In the genomic region with DNA sequence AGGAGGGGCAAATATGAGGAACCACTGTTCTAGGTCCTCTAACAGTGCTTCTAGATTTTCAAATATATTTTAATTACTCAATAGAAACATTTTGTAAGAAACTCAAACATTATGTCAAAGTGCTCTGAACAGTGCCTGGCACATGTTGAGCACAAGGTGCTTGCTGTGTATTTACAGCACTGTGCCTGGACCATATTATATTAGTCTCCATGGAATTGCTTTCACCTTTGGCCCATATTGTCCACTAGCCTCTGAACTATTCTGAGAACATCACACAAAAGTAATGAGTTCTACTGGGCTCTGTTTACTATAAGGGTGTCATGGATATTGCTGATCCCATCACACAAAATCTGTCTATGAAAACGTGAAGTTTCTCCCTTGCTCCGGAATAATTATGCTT, we compare ENCODE assay signal across 15 cellular contexts.
DNase-seq lines count a peak whose midpoint lies in the region; ATAC-seq, FAIRE-seq and TF ChIP-seq lines count a peak whose summit lies in the region.
"Had no signal": no experiment of that assay in that cellular context is flagged by ENCODE, and none has a peak within 500 bp of the region (broad histone marks: within the 10 kb centered on the region; RNA-seq: fewer than 3 reads in every experiment).

No MANE protein-coding gene starts in this region.

- H3K9me3 ChIP-seq in RWPE2 (ENCODE audit: severe bottlenecking) (no peaks in the 10 kb centered on the region), small intestine (ENCODE audit: control insufficient read depth, low read depth) (no peaks in the 10 kb centered on the region)

- ATAC-seq in RWPE2 (ENCODE audit: low read depth) (no peak), left lobe of liver (peak; percentile 20)
- ATAC-seq: K562, Panc1 had no signal

- no peaks in the 10 kb centered on the region for H3K27me3 ChIP-seq in RWPE2 (ENCODE audit: insufficient read depth, poor library complexity, severe bottlenecking)
- H3K27me3 ChIP-seq in small intestine (ENCODE audit: control insufficient read depth in 2 of 2, insufficient read depth in 2 of 2, low read length in 2 of 2) = no peaks in the 10 kb centered on the region

- peak overlapping the region; percentile 40 for H3K27ac ChIP-seq in RWPE2 (ENCODE audit: poor library complexity, severe bottlenecking)
- peak overlapping the region; percentile 59 for H3K27ac ChIP-seq in caudate nucleus (ENCODE audit: low read depth, low read length)
- H3K27ac ChIP-seq in small intestine (ENCODE audit: low read depth in 1 of 2, low read length in 1 of 2) = no peak overlapping the region

- FAIRE-seq in small intestine (lab: Jason Lieb, UNC) = no peak
- FAIRE-seq: GM12892, H1, K562 had no signal

- H3K4me3 ChIP-seq in RWPE2 (ENCODE audit: severe bottlenecking) = no peak overlapping the region
- H3K4me3 ChIP-seq in small intestine (ENCODE audit: low read depth in 1 of 2, low read length in 2 of 2) = no peak overlapping the region
- H3K4me3 ChIP-seq: K562 had no signal

- no peak for TF ChIP-seq CTCF in RWPE2 (IDR thresholded peaks at IDR 0.05; ENCODE audit: poor library complexity, severe bottlenecking)

- no peaks in the 10 kb centered on the region for H3K36me3 ChIP-seq in RWPE2 (ENCODE audit: low read depth)
- no peaks in the 10 kb centered on the region for H3K36me3 ChIP-seq in small intestine (ENCODE audit: control insufficient read depth in 2 of 2, insufficient read depth in 2 of 2, low read length in 2 of 2)

- WGBS in small intestine, 3 donors = 87 to 90% (median 90%) methylated on average over 2 of the region's 2 CpGs

- H3K4me1 ChIP-seq in RWPE2 (ENCODE audit: insufficient read depth, poor library complexity, severe bottlenecking) = peaks cover 23% of the 10 kb centered on the region
- peaks cover 0 to 7% of the 10 kb centered on the region in 2 donors for H3K4me1 ChIP-seq in small intestine (ENCODE audit: control insufficient read depth in 2 of 2, insufficient read depth in 1 of 2, low read depth in 1 of 2, low read length in 1 of 2)

- DNase-seq in RWPE2 (ENCODE audit: low spot score) (no peak), caudate nucleus (lab: John Stamatoyannopoulos, UW) (no peak), left lobe of liver (ENCODE audit: low spot score) (no peak), small intestine (peak; percentile 31), NCI-H345 treated with DMSO at 0.1 percent for 48 hours (lab: John Stamatoyannopoulos, UW; ENCODE audit: unreplicated experiment) (no peak), NCI-H2107 treated with DMSO at 0.1 percent for 48 hours (lab: John Stamatoyannopoulos, UW; ENCODE audit: unreplicated experiment) (no peak)
- DNase-seq in stimulated activated CD4-positive, alpha-beta T cell treated with anti-CD3 and anti-CD28 coated beads, Interleukin-1b, Interleukin-23, amount 100 ng/mL, for 48 hours = no peak
- DNase-seq: C1 segment of cervical spinal cord; CD8-positive, alpha-beta memory T cell; NCI-H1092 treated with DMSO at 0.1 percent for 48 hours; NCI-H2081 had no signal

Comparison
In these comparisons a context has a peak if more than half of its experiments do, and no peak if none do; other contexts are left out.
1. H3K27ac ChIP-seq: peak in RWPE2 (single experiment) and caudate nucleus (single experiment); none in small intestine (0 of 2).